5 cellular contexts compared by ENCODE assay signal in genomic region chr1:228252476-228252875, GRCh38. TPM values are rescaled to one million over a fixed set of nuclear protein-coding genes. Genes with fewer than 3 reads are reported as not detected.
DNase-seq lines count a peak whose midpoint lies in the region; ATAC-seq and TF ChIP-seq lines count a peak whose summit lies in the region.
"Not testable (repeated sequence)": the region's sequence is repeated elsewhere in the genome, so short reads cannot be mapped to it uniquely, and the experiment has no call there.

No MANE protein-coding gene starts in this region.

- peak; percentile 28 to 47 for ATAC-seq in gastrocnemius medialis

- H3K4me3 Mint-ChIP-seq in activated CD4-positive, alpha-beta T cell treated with anti-CD3 and anti-CD28 coated beads, Interleukin-2, amount 10 ng/mL, durations not matched to agents 24 days and 14 days; endothelial cell (ENCODE audit: unreplicated experiment): not testable (repeated sequence)

- H3K27ac Mint-ChIP-seq in activated CD4-positive, alpha-beta T cell treated with anti-CD3 and anti-CD28 coated beads, Interleukin-2, amount 10 ng/mL, durations not matched to agents 24 days and 14 days, result not testable (repeated sequence)
- H3K27ac Mint-ChIP-seq in endothelial cell (ENCODE audit: unreplicated experiment), result peak overlapping the region; percentile 48

- peaks cover 31% of the 10 kb centered on the region for H3K36me3 Mint-ChIP-seq in activated CD4-positive, alpha-beta T cell treated with anti-CD3 and anti-CD28 coated beads, Interleukin-2, amount 10 ng/mL, durations not matched to agents 24 days and 14 days (ENCODE audit: low read depth)
- H3K36me3 Mint-ChIP-seq in endothelial cell (ENCODE audit: low read depth, unreplicated experiment), result peaks cover 26% of the 10 kb centered on the region

- not testable (repeated sequence) for H3K9me3 ChIP-seq in MG63, esophagus muscularis mucosa, gastrocnemius medialis

- TF ChIP-seq EP300 in esophagus muscularis mucosa (IDR thresholded peaks at IDR 0.05), result not testable (repeated sequence)

- not testable (repeated sequence) for H3K4me3 ChIP-seq in MG63, esophagus muscularis mucosa, gastrocnemius medialis

- TF ChIP-seq CTCF in endothelial cell (IDR thresholded peaks at IDR 0.05; ENCODE audit: unreplicated experiment); esophagus muscularis mucosa (IDR thresholded peaks at IDR 0.05); gastrocnemius medialis (IDR thresholded peaks at IDR 0.05 in 4 of 5, conservative IDR thresholded peaks at IDR 0.05 in 1 of 5): not testable (repeated sequence)

- not testable (repeated sequence) for H3K27me3 Mint-ChIP-seq in activated CD4-positive, alpha-beta T cell treated with anti-CD3 and anti-CD28 coated beads, Interleukin-2, amount 10 ng/mL, durations not matched to agents 24 days and 14 days; endothelial cell (ENCODE audit: unreplicated experiment)

- intact Hi-C loops in activated CD4-positive, alpha-beta T cell treated with anti-CD3 and anti-CD28 coated beads, Interleukin-2, amount 10 ng/mL, durations not matched to agents 24 days and 14 days (cut with micrococcal nuclease); esophagus muscularis mucosa (cut with DNase I); gastrocnemius medialis (cut with DNase I; ENCODE audit: low total_unique reads): not testable (repeated sequence)

- not testable (repeated sequence) for H3K27me3 ChIP-seq in MG63, esophagus muscularis mucosa, gastrocnemius medialis

- WGBS in esophagus muscularis mucosa, result 43% methylated on average over 1 of the region's 1 CpG

- peak; percentile 31 for DNase-seq in MG63
- DNase-seq in activated CD4-positive, alpha-beta T cell treated with anti-CD3 and anti-CD28 coated beads, Interleukin-2, amount 10 ng/mL, durations not matched to agents 24 days and 14 days, result peak; percentile 50
- DNase-seq in endothelial cell (ENCODE audit: low spot score), result not testable (repeated sequence)
- DNase-seq in esophagus muscularis mucosa (ENCODE audit: extremely low spot score), result peak; percentile 75
- peak in 1 of 2 donors; percentile 76 for DNase-seq in gastrocnemius medialis

- in situ Hi-C loops in gastrocnemius medialis (cut with MboI; ENCODE audit: low sequenced_read_pairs in 4 of 4), result not testable (repeated sequence)

- peaks cover 14% of the 10 kb centered on the region for H3K9me3 Mint-ChIP-seq in activated CD4-positive, alpha-beta T cell treated with anti-CD3 and anti-CD28 coated beads, Interleukin-2, amount 10 ng/mL, durations not matched to agents 24 days and 14 days
- H3K9me3 Mint-ChIP-seq in endothelial cell (ENCODE audit: unreplicated experiment), result not testable (repeated sequence)

- H3K36me3 ChIP-seq in MG63, result not testable (repeated sequence)
- H3K36me3 ChIP-seq in esophagus muscularis mucosa (peaks cover 0 to 60% (median 4%) of the 10 kb centered on the region in 4 donors), gastrocnemius medialis (peaks cover 0 to 72% of the 10 kb centered on the region in 2 donors)

- H3K4me1 ChIP-seq in esophagus muscularis mucosa, result not testable (repeated sequence)
- H3K4me1 ChIP-seq in gastrocnemius medialis, result peaks cover 21 to 22% of the 10 kb centered on the region in 2 donors

- not testable (repeated sequence) for TF ChIP-seq POLR2A in esophagus muscularis mucosa (IDR thresholded peaks at IDR 0.05; ENCODE audit: low read depth); gastrocnemius medialis (IDR thresholded peaks at IDR 0.05)

- H3K4me1 Mint-ChIP-seq in activated CD4-positive, alpha-beta T cell treated with anti-CD3 and anti-CD28 coated beads, Interleukin-2, amount 10 ng/mL, durations not matched to agents 24 days and 14 days; endothelial cell (ENCODE audit: unreplicated experiment): not testable (repeated sequence)

- H3K27ac ChIP-seq in esophagus muscularis mucosa (replicated peaks in 1 of 4), result not testable (repeated sequence)
- peak overlapping the region; percentile 51 to 78 (median 57) for H3K27ac ChIP-seq in gastrocnemius medialis

RNA-seq across cellular contexts. Expression of gene OBSCN, which starts 44.6 kb away (rescaled TPM):
- 1.8 and 2.8 TPM in 2 replicates for total RNA-seq in MG63 (2014; rRNA removed; shearing (Covaris generic); ENCODE audit: low replicate concordance)
- total RNA-seq in activated CD4-positive, alpha-beta T cell treated with anti-CD3 and anti-CD28 coated beads, Interleukin-2, amount 10 ng/mL, durations not matched to agents 24 days and 14 days, result 21.4 and 22.3 TPM in 2 replicates
- total RNA-seq in endothelial cell (ENCODE audit: unreplicated experiment), result 16.9 TPM
- total RNA-seq in esophagus muscularis mucosa, result 10 to 100 TPM; 12.6 to 31.4 (median 17.8) TPM
- total RNA-seq in gastrocnemius medialis, result 1,000 to 10,000 TPM in 2 of 4 donors, 100 to 1,000 TPM in 2; 798 to 1,571 (median 1,162) TPM

Comparison
In these comparisons a context has a peak if more than half of its experiments do, and no peak if none do; other contexts are left out.
1. RNA of gene OBSCN, which starts 44.6 kb away (total RNA-seq): 798 to 1,571 TPM in gastrocnemius medialis; 21.4 to 22.3 TPM in activated CD4-positive, alpha-beta T cell treated with anti-CD3 and anti-CD28 coated beads, Interleukin-2, amount 10 ng/mL, durations not matched to agents 24 days and 14 days, 12.6 to 31.4 TPM in esophagus muscularis mucosa, 16.9 TPM in endothelial cell (single experiment) and 1.8 to 2.8 TPM in MG63; every median in the first group is over 10 times any median in the second.